ENCODE assay signal across 16 cellular contexts in the genomic region with DNA sequence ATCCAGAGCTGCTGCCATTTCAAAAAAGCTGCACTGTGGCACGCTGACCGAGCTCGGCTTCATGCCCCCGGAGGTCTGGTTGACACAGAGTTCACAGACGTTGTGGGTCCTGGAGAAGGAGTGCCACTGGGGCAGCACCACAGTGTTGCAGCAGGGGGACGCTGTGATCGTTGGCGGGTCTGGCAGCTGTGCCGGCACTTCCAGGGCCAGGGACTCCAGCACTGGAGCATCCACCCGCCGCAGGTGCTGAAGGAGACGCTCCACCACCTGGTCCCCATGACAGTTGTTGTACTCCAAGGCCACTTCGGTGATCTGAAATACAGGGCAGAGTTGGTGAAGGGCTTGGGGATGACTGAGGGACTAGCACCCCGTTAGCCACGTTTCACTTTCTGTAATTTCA.
"Had no signal": no experiment of that assay in that cellular context is flagged by ENCODE, and none has a peak within 500 bp of the region (broad histone marks: within the 10 kb centered on the region; RNA-seq: fewer than 3 reads in every experiment).

No MANE protein-coding gene starts in this region.

- H3K27me3 ChIP-seq: body of pancreas, cardiac muscle cell, esophagus muscularis mucosa, upper lobe of right lung had no signal

- H3K27ac ChIP-seq: cardiac muscle cell, esophagus muscularis mucosa, upper lobe of right lung had no signal

- DNase-seq: activated gamma-delta T cell; anterior cingulate cortex; body of pancreas; effector memory CD8-positive, alpha-beta T cell; hypothalamus; left cardiac atrium; mesenchymal stem cell; mucosa of descending colon; occipital lobe; posterior cingulate gyrus; stimulated activated CD4-positive, alpha-beta T cell treated with anti-CD3 and anti-CD28 coated beads, Interleukin-4, amount 100 ng/mL, for 1 hour; stimulated activated naive CD8-positive, alpha-beta T cell treated with anti-CD3 and anti-CD28 coated beads, Interleukin-15, Interleukin-2, amounts not matched to agents 100 U/mL and 50 U/mL, for 24 hours; T1000; upper lobe of right lung had no signal

- H3K4me3 ChIP-seq: body of pancreas, cardiac muscle cell, esophagus muscularis mucosa, mucosa of descending colon, upper lobe of right lung had no signal

- H3K9me3 ChIP-seq: body of pancreas, esophagus muscularis mucosa, mucosa of descending colon, upper lobe of right lung had no signal
